8 cellular contexts compared by ENCODE assay signal in genomic region chr10:63520463-63521388, GRCh38. TPM values are rescaled to one million over a fixed set of nuclear protein-coding genes. Genes with fewer than 3 reads are reported as not detected.
DNase-seq lines count a peak whose midpoint lies in the region; ATAC-seq and TF ChIP-seq lines count a peak whose summit lies in the region.

No MANE protein-coding gene starts in this region.

- peaks cover 22% of the 10 kb centered on the region for H3K36me3 Mint-ChIP-seq in osteocyte (ENCODE audit: unreplicated experiment)

- TF ChIP-seq CTCF in osteocyte (IDR thresholded peaks at IDR 0.05): no peak

- H3K4me3 Mint-ChIP-seq in osteocyte (ENCODE audit: unreplicated experiment): peak overlapping the region; percentile 75

- intact Hi-C loops in aorta (cut with DNase I): loop anchor here (5.0 to 10.0 kb wide), 3 partner anchors 53 to 64 kb away; partner anchors contain the start of gene JMJD1C (in 2 of the 2)

- H3K27ac ChIP-seq in aorta (ENCODE audit: low read depth in 1 of 2, low read length in 2 of 2): peak overlapping the region; percentile 79 to 84

- peak; percentile 78 for DNase-seq in DMS 273 (lab: John Stamatoyannopoulos, UW; ENCODE audit: unreplicated experiment)
- DNase-seq in RPMI7951 (ENCODE audit: low read depth): peak; percentile 76
- peak; percentile 4 to 46 (median 26) for DNase-seq in activated naive CD4-positive, alpha-beta T cell (lab: John Stamatoyannopoulos, UW)
- peak; percentile 70 for DNase-seq in globus pallidus (ENCODE audit: low spot score)
- peak; percentile 88 for DNase-seq in osteocyte (ENCODE audit: extremely low spot score, unreplicated experiment)
- DNase-seq in aorta: peak; percentile 82 to 90

- H3K9me3 ChIP-seq in aorta (ENCODE audit: control insufficient read depth, low read length): no peaks in the 10 kb centered on the region

- no peaks in the 10 kb centered on the region for H3K27me3 ChIP-seq in aorta (ENCODE audit: control insufficient read depth in 1 of 2, insufficient read depth in 2 of 2, low read length in 1 of 2)

- peaks cover 72% of the 10 kb centered on the region for H3K4me1 Mint-ChIP-seq in osteocyte (ENCODE audit: unreplicated experiment)

- peaks cover 2 to 12% of the 10 kb centered on the region in 2 donors for H3K4me1 ChIP-seq in aorta (ENCODE audit: control insufficient read depth in 1 of 2, insufficient read depth in 2 of 2, low read length in 2 of 2)

- WGBS in aorta, 2 donors: 13 to 17% methylated on average over 44 to 46 of the region's 46 CpGs

- H3K9me3 Mint-ChIP-seq in osteocyte (ENCODE audit: unreplicated experiment): no peaks in the 10 kb centered on the region

- peak overlapping the region; percentile 23 to 74 for H3K4me3 ChIP-seq in aorta (ENCODE audit: low read length in 2 of 2)

- H3K27me3 Mint-ChIP-seq in osteocyte (ENCODE audit: unreplicated experiment): no peaks in the 10 kb centered on the region

- peak; percentile 80 for ATAC-seq in GM19397 (IDR thresholded peaks at IDR 0.05; ENCODE audit: unreplicated experiment)
- peak; percentile 59 for ATAC-seq in HG03520 (IDR thresholded peaks at IDR 0.05; ENCODE audit: unreplicated experiment)
- peak; percentile 90 for ATAC-seq in aorta (ENCODE audit: low FRiP score)

- H3K36me3 ChIP-seq in aorta (ENCODE audit: control insufficient read depth in 1 of 2, insufficient read depth in 2 of 2, low read length in 1 of 2): no peaks in the 10 kb centered on the region

- H3K27ac Mint-ChIP-seq in osteocyte (ENCODE audit: unreplicated experiment): peak overlapping the region; percentile 82

RNA-seq across cellular contexts. Expression of gene REEP3, which starts 0.5 kb away (rescaled TPM):
- total RNA-seq in RPMI7951 (2014; rRNA removed; shearing (Covaris generic)): 57.6 and 62.0 TPM in 2 replicates
- total RNA-seq in osteocyte (80.4 and 85.7 TPM in 2 replicates), aorta (10 to 100 TPM; 57.7 to 74.3 TPM)
- polyA plus RNA-seq in aorta: 10 to 100 TPM; 20.9 to 28.5 TPM

RNA-seq across cellular contexts. Expression of gene JMJD1C, which starts 54.9 kb away (rescaled TPM):
- total RNA-seq in RPMI7951 (2014; rRNA removed; shearing (Covaris generic)): 43.8 and 57.0 TPM in 2 replicates
- total RNA-seq in osteocyte: 118 and 120 TPM in 2 replicates
- 100 to 1,000 TPM; 103 to 108 TPM for total RNA-seq in aorta
- polyA plus RNA-seq in aorta: 10 to 100 TPM; 21.9 to 34.1 TPM

Comparison
In these comparisons a context has a peak if more than half of its experiments do, and no peak if none do; other contexts are left out.
1. Peak in every context shown above with its lines: DNase-seq, ATAC-seq, H3K4me3 ChIP-seq and H3K27ac ChIP-seq.
2. DNase-seq: peak in every context shown above with its lines; median percentile 88 in osteocyte; 86 in aorta; 78 in DMS 273; 76 in RPMI7951; 70 in globus pallidus; 26 in activated naive CD4-positive, alpha-beta T cell.